ENCODE assay signal across 1 cellular context in the genomic region with DNA sequence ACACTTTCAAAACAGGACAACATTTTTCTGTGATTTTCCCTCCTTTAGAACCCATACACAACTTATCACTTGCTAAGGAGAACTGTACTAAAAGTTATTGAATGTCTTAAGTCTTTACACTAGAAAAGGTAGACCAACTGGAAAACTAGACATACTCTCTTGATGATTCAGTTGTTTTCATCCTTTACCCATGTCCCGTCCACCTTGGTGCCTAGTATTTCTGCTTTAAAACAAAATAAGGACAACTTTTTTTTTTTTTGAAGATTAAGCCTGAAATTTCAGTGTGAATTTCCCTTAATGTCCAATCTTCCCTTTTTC.
TF ChIP-seq lines count a peak whose summit lies in the region.

No MANE protein-coding gene starts in this region.

TF ChIP-seq in GM23338, 12 proteins besides CTCF, POLR2A, EP300 and RAD21 (continued from another document):
- TF ChIP-seq, protein P1, sequence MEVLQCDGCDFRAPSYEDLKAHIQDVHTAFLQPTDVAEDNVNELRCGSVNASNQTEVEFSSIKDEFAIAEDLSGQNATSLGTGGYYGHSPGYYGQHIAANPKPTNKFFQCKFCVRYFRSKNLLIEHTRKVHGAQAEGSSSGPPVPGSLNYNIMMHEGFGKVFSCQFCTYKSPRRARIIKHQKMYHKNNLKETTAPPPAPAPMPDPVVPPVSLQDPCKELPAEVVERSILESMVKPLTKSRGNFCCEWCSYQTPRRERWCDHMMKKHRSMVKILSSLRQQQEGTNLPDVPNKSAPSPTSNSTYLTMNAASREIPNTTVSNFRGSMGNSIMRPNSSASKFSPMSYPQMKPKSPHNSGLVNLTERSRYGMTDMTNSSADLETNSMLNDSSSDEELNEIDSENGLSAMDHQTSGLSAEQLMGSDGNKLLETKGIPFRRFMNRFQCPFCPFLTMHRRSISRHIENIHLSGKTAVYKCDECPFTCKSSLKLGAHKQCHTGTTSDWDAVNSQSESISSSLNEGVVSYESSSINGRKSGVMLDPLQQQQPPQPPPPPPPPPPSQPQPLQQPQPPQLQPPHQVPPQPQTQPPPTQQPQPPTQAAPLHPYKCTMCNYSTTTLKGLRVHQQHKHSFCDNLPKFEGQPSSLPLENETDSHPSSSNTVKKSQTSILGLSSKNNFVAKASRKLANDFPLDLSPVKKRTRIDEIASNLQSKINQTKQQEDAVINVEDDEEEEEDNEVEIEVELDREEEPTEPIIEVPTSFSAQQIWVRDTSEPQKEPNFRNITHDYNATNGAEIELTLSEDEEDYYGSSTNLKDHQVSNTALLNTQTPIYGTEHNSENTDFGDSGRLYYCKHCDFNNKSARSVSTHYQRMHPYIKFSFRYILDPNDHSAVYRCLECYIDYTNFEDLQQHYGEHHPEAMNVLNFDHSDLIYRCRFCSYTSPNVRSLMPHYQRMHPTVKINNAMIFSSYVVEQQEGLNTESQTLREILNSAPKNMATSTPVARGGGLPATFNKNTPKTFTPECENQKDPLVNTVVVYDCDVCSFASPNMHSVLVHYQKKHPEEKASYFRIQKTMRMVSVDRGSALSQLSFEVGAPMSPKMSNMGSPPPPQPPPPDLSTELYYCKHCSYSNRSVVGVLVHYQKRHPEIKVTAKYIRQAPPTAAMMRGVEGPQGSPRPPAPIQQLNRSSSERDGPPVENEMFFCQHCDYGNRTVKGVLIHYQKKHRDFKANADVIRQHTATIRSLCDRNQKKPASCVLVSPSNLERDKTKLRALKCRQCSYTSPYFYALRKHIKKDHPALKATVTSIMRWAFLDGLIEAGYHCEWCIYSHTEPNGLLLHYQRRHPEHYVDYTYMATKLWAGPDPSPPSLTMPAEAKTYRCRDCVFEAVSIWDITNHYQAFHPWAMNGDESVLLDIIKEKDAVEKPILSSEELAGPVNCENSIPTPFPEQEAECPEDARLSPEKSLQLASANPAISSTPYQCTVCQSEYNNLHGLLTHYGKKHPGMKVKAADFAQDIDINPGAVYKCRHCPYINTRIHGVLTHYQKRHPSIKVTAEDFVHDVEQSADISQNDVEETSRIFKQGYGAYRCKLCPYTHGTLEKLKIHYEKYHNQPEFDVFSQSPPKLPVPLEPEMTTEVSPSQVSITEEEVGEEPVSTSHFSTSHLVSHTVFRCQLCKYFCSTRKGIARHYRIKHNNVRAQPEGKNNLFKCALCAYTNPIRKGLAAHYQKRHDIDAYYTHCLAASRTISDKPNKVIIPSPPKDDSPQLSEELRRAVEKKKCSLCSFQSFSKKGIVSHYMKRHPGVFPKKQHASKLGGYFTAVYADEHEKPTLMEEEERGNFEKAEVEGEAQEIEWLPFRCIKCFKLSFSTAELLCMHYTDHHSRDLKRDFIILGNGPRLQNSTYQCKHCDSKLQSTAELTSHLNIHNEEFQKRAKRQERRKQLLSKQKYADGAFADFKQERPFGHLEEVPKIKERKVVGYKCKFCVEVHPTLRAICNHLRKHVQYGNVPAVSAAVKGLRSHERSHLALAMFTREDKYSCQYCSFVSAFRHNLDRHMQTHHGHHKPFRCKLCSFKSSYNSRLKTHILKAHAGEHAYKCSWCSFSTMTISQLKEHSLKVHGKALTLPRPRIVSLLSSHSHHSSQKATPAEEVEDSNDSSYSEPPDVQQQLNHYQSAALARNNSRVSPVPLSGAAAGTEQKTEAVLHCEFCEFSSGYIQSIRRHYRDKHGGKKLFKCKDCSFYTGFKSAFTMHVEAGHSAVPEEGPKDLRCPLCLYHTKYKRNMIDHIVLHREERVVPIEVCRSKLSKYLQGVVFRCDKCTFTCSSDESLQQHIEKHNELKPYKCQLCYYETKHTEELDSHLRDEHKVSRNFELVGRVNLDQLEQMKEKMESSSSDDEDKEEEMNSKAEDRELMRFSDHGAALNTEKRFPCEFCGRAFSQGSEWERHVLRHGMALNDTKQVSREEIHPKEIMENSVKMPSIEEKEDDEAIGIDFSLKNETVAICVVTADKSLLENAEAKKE (CRISPR knock-in tag; IDR thresholded peaks at IDR 0.05) = no peak
- TF ChIP-seq EZH2 (IDR thresholded peaks at IDR 0.05; ENCODE audit: low read depth, unreplicated experiment) (peak; percentile 70), JUNB (IDR thresholded peaks at IDR 0.05; ENCODE audit: unreplicated experiment) (no peak)
- TF ChIP-seq, protein P2, sequence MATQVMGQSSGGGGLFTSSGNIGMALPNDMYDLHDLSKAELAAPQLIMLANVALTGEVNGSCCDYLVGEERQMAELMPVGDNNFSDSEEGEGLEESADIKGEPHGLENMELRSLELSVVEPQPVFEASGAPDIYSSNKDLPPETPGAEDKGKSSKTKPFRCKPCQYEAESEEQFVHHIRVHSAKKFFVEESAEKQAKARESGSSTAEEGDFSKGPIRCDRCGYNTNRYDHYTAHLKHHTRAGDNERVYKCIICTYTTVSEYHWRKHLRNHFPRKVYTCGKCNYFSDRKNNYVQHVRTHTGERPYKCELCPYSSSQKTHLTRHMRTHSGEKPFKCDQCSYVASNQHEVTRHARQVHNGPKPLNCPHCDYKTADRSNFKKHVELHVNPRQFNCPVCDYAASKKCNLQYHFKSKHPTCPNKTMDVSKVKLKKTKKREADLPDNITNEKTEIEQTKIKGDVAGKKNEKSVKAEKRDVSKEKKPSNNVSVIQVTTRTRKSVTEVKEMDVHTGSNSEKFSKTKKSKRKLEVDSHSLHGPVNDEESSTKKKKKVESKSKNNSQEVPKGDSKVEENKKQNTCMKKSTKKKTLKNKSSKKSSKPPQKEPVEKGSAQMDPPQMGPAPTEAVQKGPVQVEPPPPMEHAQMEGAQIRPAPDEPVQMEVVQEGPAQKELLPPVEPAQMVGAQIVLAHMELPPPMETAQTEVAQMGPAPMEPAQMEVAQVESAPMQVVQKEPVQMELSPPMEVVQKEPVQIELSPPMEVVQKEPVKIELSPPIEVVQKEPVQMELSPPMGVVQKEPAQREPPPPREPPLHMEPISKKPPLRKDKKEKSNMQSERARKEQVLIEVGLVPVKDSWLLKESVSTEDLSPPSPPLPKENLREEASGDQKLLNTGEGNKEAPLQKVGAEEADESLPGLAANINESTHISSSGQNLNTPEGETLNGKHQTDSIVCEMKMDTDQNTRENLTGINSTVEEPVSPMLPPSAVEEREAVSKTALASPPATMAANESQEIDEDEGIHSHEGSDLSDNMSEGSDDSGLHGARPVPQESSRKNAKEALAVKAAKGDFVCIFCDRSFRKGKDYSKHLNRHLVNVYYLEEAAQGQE (IDR thresholded peaks at IDR 0.05; ENCODE audit: unreplicated experiment) = no peak
